In the genomic region with DNA sequence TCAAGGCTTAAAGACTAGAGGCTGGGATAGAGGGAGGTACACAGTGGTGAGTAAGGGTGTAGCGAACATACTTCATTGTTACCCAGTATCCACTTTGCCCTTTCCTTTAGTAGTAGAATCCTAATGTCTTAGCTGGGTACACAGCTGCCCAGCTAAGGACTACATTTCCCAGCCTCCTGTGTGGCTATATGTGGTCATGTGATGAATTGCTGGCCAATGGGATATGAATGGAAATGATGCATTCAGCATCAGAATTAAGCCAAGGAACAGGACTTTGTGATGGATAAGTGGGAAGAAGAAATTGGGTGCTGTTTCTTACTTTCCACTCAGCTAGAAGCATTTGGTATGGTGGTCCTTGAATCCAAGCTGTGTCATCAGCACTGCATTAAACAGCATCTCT, we compare ENCODE assay signal across 19 cellular contexts. TPM values are rescaled to one million over a fixed set of nuclear protein-coding genes. Genes with fewer than 3 reads are reported as not detected.
DNase-seq lines count a peak whose midpoint lies in the region; ATAC-seq, FAIRE-seq and TF ChIP-seq lines count a peak whose summit lies in the region.
"Had no signal": no experiment of that assay in that cellular context is flagged by ENCODE, and none has a peak within 500 bp of the region (broad histone marks: within the 10 kb centered on the region; RNA-seq: fewer than 3 reads in every experiment).

No MANE protein-coding gene starts in this region.

- H3K4me3 Mint-ChIP-seq in astrocyte (ENCODE audit: unreplicated experiment), result no peak overlapping the region
- no peak overlapping the region for H3K4me3 Mint-ChIP-seq in activated naive CD8-positive, alpha-beta T cell treated with anti-CD3 and anti-CD28 coated beads, Interleukin-2, amount 50 U/mL, for 24 hours
- H3K4me3 Mint-ChIP-seq: activated CD8-positive, alpha-beta T cell treated with anti-CD3 and anti-CD28 coated beads for 36 hours; activated T-helper 1 cell treated with anti-CD3 and anti-CD28 coated beads, Interleukin-12 subunit alpha, Interleukin-12 subunit beta, Interleukin-2, Interleukin-4 antibody, amounts not matched to agents 30 ng/mL and 10 ng/mL and 1 ng/mL, durations not matched to agents 14 hours and 24 hours and 36 hours; naive thymus-derived CD8-positive, alpha-beta T cell had no signal

- TF ChIP-seq CTCF in A549 (IDR thresholded peaks at IDR 0.05), result no peak
- no peak for TF ChIP-seq CTCF in astrocyte (IDR thresholded peaks at IDR 0.05; ENCODE audit: insufficient read depth, low read depth, low read length)

- TF ChIP-seq EP300 in A549 (IDR thresholded peaks at IDR 0.05), result no peak

- H3K4me1 Mint-ChIP-seq in astrocyte (ENCODE audit: low read depth, unreplicated experiment), result peaks cover 2% of the 10 kb centered on the region
- H3K4me1 Mint-ChIP-seq in activated naive CD8-positive, alpha-beta T cell treated with anti-CD3 and anti-CD28 coated beads, Interleukin-2, amount 50 U/mL, for 24 hours, result no peaks in the 10 kb centered on the region

- no peaks in the 10 kb centered on the region for H3K79me2 ChIP-seq in astrocyte (ENCODE audit: insufficient read depth, low read length)

- no peaks in the 10 kb centered on the region for H3K9me3 Mint-ChIP-seq in astrocyte (ENCODE audit: unreplicated experiment)
- no peaks in the 10 kb centered on the region for H3K9me3 Mint-ChIP-seq in activated naive CD8-positive, alpha-beta T cell treated with anti-CD3 and anti-CD28 coated beads, Interleukin-2, amount 50 U/mL, for 24 hours
- H3K9me3 Mint-ChIP-seq: activated CD8-positive, alpha-beta T cell treated with anti-CD3 and anti-CD28 coated beads for 36 hours; activated T-helper 1 cell treated with anti-CD3 and anti-CD28 coated beads, Interleukin-12 subunit alpha, Interleukin-12 subunit beta, Interleukin-2, Interleukin-4 antibody, amounts not matched to agents 30 ng/mL and 10 ng/mL and 1 ng/mL, durations not matched to agents 14 hours and 24 hours and 36 hours; naive thymus-derived CD8-positive, alpha-beta T cell had no signal

- H3K9ac ChIP-seq in astrocyte (ENCODE audit: low read length), result no peak overlapping the region

- H3K4me3 ChIP-seq in A549 (no peak overlapping the region), astrocyte (ENCODE audit: insufficient read depth, low read depth, low read length) (no peak overlapping the region)
- H3K4me3 ChIP-seq: coronary artery, left ventricle myocardium inferior, thoracic aorta had no signal

- H3K27me3 ChIP-seq in astrocyte (ENCODE audit: insufficient read depth, low read length), result no peaks in the 10 kb centered on the region

- H3K36me3 Mint-ChIP-seq in astrocyte (ENCODE audit: low read depth, unreplicated experiment), result no peaks in the 10 kb centered on the region
- H3K36me3 Mint-ChIP-seq in activated naive CD8-positive, alpha-beta T cell treated with anti-CD3 and anti-CD28 coated beads, Interleukin-2, amount 50 U/mL, for 24 hours (ENCODE audit: low read depth), result no peaks in the 10 kb centered on the region
- H3K36me3 Mint-ChIP-seq: naive thymus-derived CD8-positive, alpha-beta T cell had no signal

- FAIRE-seq in A549 (lab: Jason Lieb, UNC) (no peak), astrocyte (lab: Jason Lieb, UNC) (peak; percentile 63), GM19239 (lab: Jason Lieb, UNC) (no peak)

- TF ChIP-seq POLR2A in A549 (IDR thresholded peaks at IDR 0.05; ENCODE audit: low read length), result no peak

- POLR2A ChIA-PET in A549 (lab: Yijun Ruan, JAX), result no interaction called here

- H2AFZ ChIP-seq in astrocyte (ENCODE audit: low read depth, low read length), result no peak overlapping the region

- H3K27ac ChIP-seq in A549, result no peak overlapping the region
- no peak overlapping the region for H3K27ac ChIP-seq in astrocyte (ENCODE audit: low read depth, low read length)
- H3K27ac ChIP-seq: left ventricle myocardium inferior had no signal

- H3K9me3 ChIP-seq in A549 (no peaks in the 10 kb centered on the region), astrocyte (ENCODE audit: insufficient read depth, low read depth, low read length) (no peaks in the 10 kb centered on the region)
- H3K9me3 ChIP-seq: Caco-2, left ventricle myocardium inferior, thoracic aorta had no signal

- H4K20me1 ChIP-seq in astrocyte (ENCODE audit: insufficient read depth, low read length), result no peaks in the 10 kb centered on the region

- TF ChIP-seq RAD21 in A549 (conservative IDR thresholded peaks at IDR 0.05 in 1 of 2, IDR thresholded peaks at IDR 0.05 in 1 of 2), result no peak

- H3K4me2 ChIP-seq in A549 (no peak overlapping the region), astrocyte (ENCODE audit: low read length) (no peak overlapping the region)

- peaks cover 29% of the 10 kb centered on the region for H3K27me3 Mint-ChIP-seq in astrocyte (ENCODE audit: low read depth, unreplicated experiment)
- H3K27me3 Mint-ChIP-seq in activated naive CD8-positive, alpha-beta T cell treated with anti-CD3 and anti-CD28 coated beads, Interleukin-2, amount 50 U/mL, for 24 hours, result peaks cover 20% of the 10 kb centered on the region

- peak in 1 of 2 experiments; percentile 27 for DNase-seq in A549 (ENCODE audit: low read depth in 1 of 2, low spot score in 1 of 2)
- DNase-seq in HT1080 (ENCODE audit: low read depth), result peak; percentile 6
- DNase-seq in astrocyte (ENCODE audit: low read depth), result peak; percentile 25
- DNase-seq in globus pallidus (ENCODE audit: low spot score), result peak; percentile 3
- DNase-seq in GM19239 (ENCODE audit: insufficient read length, low spot score), result no peak
- no peak for DNase-seq in activated naive CD8-positive, alpha-beta T cell treated with anti-CD3 and anti-CD28 coated beads, Interleukin-2, amount 50 U/mL, for 24 hours
- DNase-seq: ACHN; activated CD8-positive, alpha-beta T cell treated with anti-CD3 and anti-CD28 coated beads for 36 hours; amygdala; Caco-2; hypothalamus; left ventricle myocardium inferior; naive thymus-derived CD8-positive, alpha-beta T cell; NCI-H1092 treated with DMSO at 0.1 percent for 48 hours had no signal

- WGBS in A549 (ENCODE audit: missing lambda C conversion rate), result 95% methylated on average over 1 of the region's 1 CpG

- CTCF ChIA-PET in A549 (lab: Yijun Ruan, JAX), result interaction anchor here (1.2 kb wide), 1 partner anchor 70 kb away, joined by 5 read pairs; no protein-coding TSS in a partner anchor

- no peaks in the 10 kb centered on the region for H3K36me3 ChIP-seq in astrocyte (ENCODE audit: insufficient read depth, low read length)
- H3K36me3 ChIP-seq: left ventricle myocardium inferior, thoracic aorta had no signal

- ATAC-seq in A549 (peak in 1 of 2 experiments; percentile 78; a peak in 3 of 6 replicates), GM21423 (IDR thresholded peaks at IDR 0.05; ENCODE audit: unreplicated experiment) (no peak), GM19397 (IDR thresholded peaks at IDR 0.05; ENCODE audit: unreplicated experiment) (no peak)
- ATAC-seq in activated naive CD8-positive, alpha-beta T cell treated with anti-CD3 and anti-CD28 coated beads, Interleukin-2, amount 50 U/mL, for 24 hours, result no peak
- ATAC-seq: activated CD8-positive, alpha-beta T cell treated with anti-CD3 and anti-CD28 coated beads for 36 hours; naive thymus-derived CD8-positive, alpha-beta T cell had no signal

- H3K4me1 ChIP-seq in A549, result peaks cover 11% of the 10 kb centered on the region; the same call in 1 of the 3 replicates
- peaks cover 26% of the 10 kb centered on the region for H3K4me1 ChIP-seq in astrocyte (ENCODE audit: insufficient read depth, low read length)
- H3K4me1 ChIP-seq: Caco-2, left ventricle myocardium inferior had no signal

- no peak overlapping the region for H3K27ac Mint-ChIP-seq in astrocyte (ENCODE audit: unreplicated experiment)
- H3K27ac Mint-ChIP-seq in activated naive CD8-positive, alpha-beta T cell treated with anti-CD3 and anti-CD28 coated beads, Interleukin-2, amount 50 U/mL, for 24 hours, result no peak overlapping the region
- H3K27ac Mint-ChIP-seq: activated CD8-positive, alpha-beta T cell treated with anti-CD3 and anti-CD28 coated beads for 36 hours; activated T-helper 1 cell treated with anti-CD3 and anti-CD28 coated beads, Interleukin-12 subunit alpha, Interleukin-12 subunit beta, Interleukin-2, Interleukin-4 antibody, amounts not matched to agents 30 ng/mL and 10 ng/mL and 1 ng/mL, durations not matched to agents 14 hours and 24 hours and 36 hours; naive thymus-derived CD8-positive, alpha-beta T cell had no signal

TF ChIP-seq in A549, 52 proteins besides CTCF, POLR2A, EP300 and RAD21:
- TF ChIP-seq, protein P1, sequence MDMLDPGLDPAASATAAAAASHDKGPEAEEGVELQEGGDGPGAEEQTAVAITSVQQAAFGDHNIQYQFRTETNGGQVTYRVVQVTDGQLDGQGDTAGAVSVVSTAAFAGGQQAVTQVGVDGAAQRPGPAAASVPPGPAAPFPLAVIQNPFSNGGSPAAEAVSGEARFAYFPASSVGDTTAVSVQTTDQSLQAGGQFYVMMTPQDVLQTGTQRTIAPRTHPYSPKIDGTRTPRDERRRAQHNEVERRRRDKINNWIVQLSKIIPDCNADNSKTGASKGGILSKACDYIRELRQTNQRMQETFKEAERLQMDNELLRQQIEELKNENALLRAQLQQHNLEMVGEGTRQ (IDR thresholded peaks at IDR 0.05), result peak; percentile 74
- no peak for TF ChIP-seq NFE2L2 (conservative IDR thresholded peaks at IDR 0.05; ENCODE audit: low read length)

RNA-seq across cellular contexts. Expression of a gene that starts 55.9 kb away (rescaled TPM):
- polyA plus RNA-seq in A549 (2011; rRNA removed) (0.48 and 0.50 TPM in 2 replicates), A549 (2017; fragmentation: RNase III; extraction: RNeasy Plus Mini Kit Qiagen cat#74134 plus additional on column Dnase treatment) (0.52 to 0.70 TPM (median 0.70 TPM) in 3 replicates)
- 0.62 and 1.5 TPM in 2 replicates for polyA plus RNA-seq in A549 (2012; cell fraction: cytosol; rRNA removed)
- polyA plus RNA-seq in A549 (2012; cell fraction: nucleus; rRNA removed), result 2.1 and 5.7 TPM in 2 replicates
- polyA minus RNA-seq in A549 (2011; rRNA and poly(A)+ RNA removed), result 0.33 and 0.34 TPM in 2 replicates
- total RNA-seq in HT1080 (2014; rRNA removed; shearing (Covaris generic)), result 0.51 and 0.80 TPM in 2 replicates
- 0.78 and 1.3 TPM in 2 replicates for polyA plus RNA-seq in HT1080 (2015; cell fraction: cytosol; rRNA removed)
- 1.9 and 2.8 TPM in 2 replicates for polyA plus RNA-seq in HT1080 (2015; cell fraction: nucleus; rRNA removed)
- total RNA-seq in astrocyte, result 6.1 and 8.1 TPM in 2 replicates
- total RNA-seq: activated CD8-positive, alpha-beta T cell treated with anti-CD3 and anti-CD28 coated beads for 36 hours; activated T-helper 1 cell treated with anti-CD3 and anti-CD28 coated beads, Interleukin-12 subunit alpha, Interleukin-12 subunit beta, Interleukin-2, Interleukin-4 antibody, amounts not matched to agents 30 ng/mL and 10 ng/mL and 1 ng/mL, durations not matched to agents 14 hours and 24 hours and 36 hours; naive thymus-derived CD8-positive, alpha-beta T cell had no signal
- polyA plus RNA-seq: naive thymus-derived CD8-positive, alpha-beta T cell had no signal

Comparison
In these comparisons a context has a peak if more than half of its experiments do, and no peak if none do; other contexts are left out.
1. DNase-seq: peak in HT1080 (single experiment), astrocyte (single experiment) and globus pallidus (single experiment); none in GM19239 (single experiment) and activated naive CD8-positive, alpha-beta T cell treated with anti-CD3 and anti-CD28 coated beads, Interleukin-2, amount 50 U/mL, for 24 hours (single experiment).